In genomic region chr12:124941170-124941527, GRCh38 we compare ENCODE assay signal across 10 cellular contexts. TPM values are rescaled to one million over a fixed set of nuclear protein-coding genes. Genes with fewer than 3 reads are reported as not detected.
DNase-seq lines count a peak whose midpoint lies in the region; ATAC-seq and TF ChIP-seq lines count a peak whose summit lies in the region.
"Had no signal": no experiment of that assay in that cellular context is flagged by ENCODE, and none has a peak within 500 bp of the region (broad histone marks: within the 10 kb centered on the region; RNA-seq: fewer than 3 reads in every experiment).

No MANE protein-coding gene starts in this region.

- peaks cover 24% of the 10 kb centered on the region for H3K4me1 ChIP-seq in CD8-positive, alpha-beta memory T cell (ENCODE audit: insufficient read depth, low read length)
- H3K4me1 ChIP-seq in PC-9 (replicated peaks; ENCODE audit: insufficient read depth) (peaks cover 23% of the 10 kb centered on the region), gastrocnemius medialis (peaks cover 24 to 25% of the 10 kb centered on the region in 2 donors), foreskin keratinocyte (peaks cover 9% of the 10 kb centered on the region)

- no peaks in the 10 kb centered on the region for H3K79me2 ChIP-seq in PC-9 (ENCODE audit: low read depth)

- peaks cover 0 to 8% (median 4%) of the 10 kb centered on the region in 3 donors for H3K4me1 Mint-ChIP-seq in CD8-positive, alpha-beta memory T cell
- peaks cover 18% of the 10 kb centered on the region for H3K4me1 Mint-ChIP-seq in T-helper 2 cell treated with Interferon-gamma antibody and Interleukin-4, amounts not matched to agents 5 μg/mL and 100 μg/mL, for 36 hours (ENCODE audit: low read depth)
- peaks cover 12% of the 10 kb centered on the region for H3K4me1 Mint-ChIP-seq in activated naive CD8-positive, alpha-beta T cell treated with anti-CD3 and anti-CD28 coated beads, Interleukin-2, amount 50 U/mL, for 24 hours

- peaks cover 51% of the 10 kb centered on the region for H3F3A ChIP-seq in PC-9 (ENCODE audit: insufficient read depth, low read depth)

- no peak overlapping the region for H3K27ac Mint-ChIP-seq in CD8-positive, alpha-beta memory T cell
- H3K27ac Mint-ChIP-seq in T-helper 2 cell treated with Interferon-gamma antibody and Interleukin-4, amounts not matched to agents 5 μg/mL and 100 μg/mL, for 36 hours = no peak overlapping the region
- H3K27ac Mint-ChIP-seq in activated naive CD8-positive, alpha-beta T cell treated with anti-CD3 and anti-CD28 coated beads, Interleukin-2, amount 50 U/mL, for 24 hours = no peak overlapping the region
- H3K27ac Mint-ChIP-seq: stimulated activated effector memory CD8-positive, alpha-beta T cell treated with anti-CD3 and anti-CD28 coated beads, Interleukin-12 subunit alpha, Interleukin-12 subunit beta, amount 100 ng/mL, for 72 hours had no signal

- 0 out of 2 replicates have a peak, but pooled peaks cover 4% of the 10 kb centered on the region for H4K20me1 ChIP-seq in PC-9 (ENCODE audit: insufficient read depth)

- peaks cover 2 to 17% (median 5%) of the 10 kb centered on the region in 3 donors for H3K36me3 Mint-ChIP-seq in CD8-positive, alpha-beta memory T cell
- H3K36me3 Mint-ChIP-seq in T-helper 2 cell treated with Interferon-gamma antibody and Interleukin-4, amounts not matched to agents 5 μg/mL and 100 μg/mL, for 36 hours (ENCODE audit: low read depth) = peaks cover 20% of the 10 kb centered on the region
- peaks cover 5% of the 10 kb centered on the region for H3K36me3 Mint-ChIP-seq in activated naive CD8-positive, alpha-beta T cell treated with anti-CD3 and anti-CD28 coated beads, Interleukin-2, amount 50 U/mL, for 24 hours (ENCODE audit: low read depth)

- no peak for TF ChIP-seq CTCF in PC-9 (conservative IDR thresholded peaks at IDR 0.05)
- TF ChIP-seq CTCF in fibroblast of the aortic adventitia (IDR thresholded peaks at IDR 0.05; ENCODE audit: insufficient read depth, low read length) = no peak
- no peak for TF ChIP-seq CTCF in gastrocnemius medialis (IDR thresholded peaks at IDR 0.05 in 4 of 5, conservative IDR thresholded peaks at IDR 0.05 in 1 of 5)
- no peak for TF ChIP-seq CTCF in foreskin keratinocyte (conservative IDR thresholded peaks at IDR 0.05)
- TF ChIP-seq CTCF in GM13976 (IDR thresholded peaks at IDR 0.05; ENCODE audit: borderline replicate concordance, control extremely low read depth, extremely low read depth, insufficient read depth, missing control alignments) = no peak

- in situ Hi-C loops in gastrocnemius medialis (cut with MboI; ENCODE audit: low sequenced_read_pairs in 4 of 4) = loop anchor here in 1 of 4 donors (5.0 kb wide), 1 partner anchor 39 kb away; no protein-coding TSS in a partner anchor
- in situ Hi-C loops in GM13976 (cut with MboI; ENCODE audit: low sequenced_read_pairs, unreplicated experiment) = no loop called here

- POLR2A ChIA-PET in CD8-positive, alpha-beta memory T cell (lab: Charles Lee) = interaction anchor here (0.6 to 4.3 kb wide), 5 partner anchors 13 to 53 kb away, joined by 6 to 224 read pairs (median 23); partner anchors contain the start of gene UBC
- POLR2A ChIA-PET in PC-9 (lab: Charles Lee; ENCODE audit: unreplicated experiment) = interaction anchor here (0.9 to 2.0 kb wide), 3 partner anchors 24 to 519 kb away, joined by 3 to 15 read pairs (median 7); partner anchors contain the start of gene UBC

- H3K27ac ChIP-seq in CD8-positive, alpha-beta memory T cell (ENCODE audit: low read depth, low read length) = peak overlapping the region; percentile 80
- H3K27ac ChIP-seq in PC-9 (peak overlapping the region; percentile 86), gastrocnemius medialis (peak overlapping the region; percentile 92 to 95 (median 94)), foreskin keratinocyte (no peak overlapping the region)

- no peak overlapping the region for H2AFZ ChIP-seq in PC-9

- intact Hi-C loops in PC-9 (cut with micrococcal nuclease; ENCODE audit: unreplicated experiment) (no loop called here), gastrocnemius medialis (cut with DNase I; ENCODE audit: low total_unique reads) (loop anchor here (2.0 kb wide), 1 partner anchor 76 kb away; no protein-coding TSS in a partner anchor)

- H3K4me3 ChIP-seq in CD8-positive, alpha-beta memory T cell (ENCODE audit: low read length) = peak overlapping the region; percentile 72
- H3K4me3 ChIP-seq in PC-9 (peak overlapping the region; percentile 67; the same call in 1 of the 2 replicates), fibroblast of the aortic adventitia (ENCODE audit: low read depth, low read length) (peak overlapping the region; percentile 54), gastrocnemius medialis (peak overlapping the region in 3 of 4 donors; percentile 36 to 58 (median 48))

- H3K9me3 ChIP-seq in CD8-positive, alpha-beta memory T cell (ENCODE audit: low read length) = no peaks in the 10 kb centered on the region
- H3K9me3 ChIP-seq in PC-9 (ENCODE audit: insufficient read depth, low read depth) (no peaks in the 10 kb centered on the region), gastrocnemius medialis (no peaks in the 10 kb centered on the region)

- H3K9me3 Mint-ChIP-seq in CD8-positive, alpha-beta memory T cell = no peaks in the 10 kb centered on the region
- H3K9me3 Mint-ChIP-seq in T-helper 2 cell treated with Interferon-gamma antibody and Interleukin-4, amounts not matched to agents 5 μg/mL and 100 μg/mL, for 36 hours = no peaks in the 10 kb centered on the region
- no peaks in the 10 kb centered on the region for H3K9me3 Mint-ChIP-seq in activated naive CD8-positive, alpha-beta T cell treated with anti-CD3 and anti-CD28 coated beads, Interleukin-2, amount 50 U/mL, for 24 hours
- H3K9me3 Mint-ChIP-seq: stimulated activated effector memory CD8-positive, alpha-beta T cell treated with anti-CD3 and anti-CD28 coated beads, Interleukin-12 subunit alpha, Interleukin-12 subunit beta, amount 100 ng/mL, for 72 hours had no signal

- H3K4me3 Mint-ChIP-seq in CD8-positive, alpha-beta memory T cell = no peak overlapping the region
- H3K4me3 Mint-ChIP-seq in T-helper 2 cell treated with Interferon-gamma antibody and Interleukin-4, amounts not matched to agents 5 μg/mL and 100 μg/mL, for 36 hours = no peak overlapping the region
- H3K4me3 Mint-ChIP-seq in activated naive CD8-positive, alpha-beta T cell treated with anti-CD3 and anti-CD28 coated beads, Interleukin-2, amount 50 U/mL, for 24 hours = no peak overlapping the region
- H3K4me3 Mint-ChIP-seq: stimulated activated effector memory CD8-positive, alpha-beta T cell treated with anti-CD3 and anti-CD28 coated beads, Interleukin-12 subunit alpha, Interleukin-12 subunit beta, amount 100 ng/mL, for 72 hours had no signal

- no peaks in the 10 kb centered on the region for H3K36me3 ChIP-seq in CD8-positive, alpha-beta memory T cell (ENCODE audit: insufficient read depth, low read length)
- H3K36me3 ChIP-seq in PC-9 (ENCODE audit: low read depth) (no peaks in the 10 kb centered on the region), gastrocnemius medialis (no peaks in the 10 kb centered on the region)

- H3K27me3 ChIP-seq in CD8-positive, alpha-beta memory T cell (ENCODE audit: insufficient read depth, low read length, poor library complexity, severe bottlenecking) = no peaks in the 10 kb centered on the region
- H3K27me3 ChIP-seq in PC-9 (ENCODE audit: insufficient read depth, low read depth) (no peaks in the 10 kb centered on the region), gastrocnemius medialis (no peaks in the 10 kb centered on the region), foreskin keratinocyte (no peaks in the 10 kb centered on the region)

- no TSS peak for BruUV-seq in PC-9 (replicated peaks; lab: Mats Ljungman, UMichigan)

- peak overlapping the region; percentile 97 for H3K4me2 ChIP-seq in PC-9

- H3K9me2 ChIP-seq in PC-9 (ENCODE audit: insufficient read depth) = no peaks in the 10 kb centered on the region

- ATAC-seq in gastrocnemius medialis (no peak), foreskin keratinocyte (no peak)
- ATAC-seq in activated naive CD8-positive, alpha-beta T cell treated with anti-CD3 and anti-CD28 coated beads, Interleukin-2, amount 50 U/mL, for 24 hours = no peak

- no peak for TF ChIP-seq POLR2A in gastrocnemius medialis (IDR thresholded peaks at IDR 0.05)

- CTCF ChIA-PET in CD8-positive, alpha-beta memory T cell (lab: Charles Lee) = interaction anchor here (1.2 to 17.0 kb wide), 9 partner anchors 10 to 148 kb away, joined by 3 to 711 read pairs (median 6); partner anchors contain the start of gene UBC
- CTCF ChIA-PET in PC-9 (lab: Charles Lee) = interaction anchor here (0.6 to 5.1 kb wide), 5 partner anchors 25 to 1608 kb away, joined by 3 to 37 read pairs (median 4); no protein-coding TSS in a partner anchor

- DNase-seq in CD8-positive, alpha-beta memory T cell = no peak
- no peak for DNase-seq in PC-9
- no peak for DNase-seq in fibroblast of the aortic adventitia (ENCODE audit: low read depth)
- DNase-seq in gastrocnemius medialis = no peak
- no peak for DNase-seq in foreskin keratinocyte
- DNase-seq in GM13976 (ENCODE audit: low spot score) = no peak
- DNase-seq in T-helper 2 cell treated with Interferon-gamma antibody and Interleukin-4, amounts not matched to agents 5 μg/mL and 100 μg/mL, for 36 hours (ENCODE audit: low spot score) = no peak
- no peak for DNase-seq in activated naive CD8-positive, alpha-beta T cell treated with anti-CD3 and anti-CD28 coated beads, Interleukin-2, amount 50 U/mL, for 24 hours
- DNase-seq: NCI-H524 treated with DMSO at 0.1 percent for 48 hours had no signal

- no peaks in the 10 kb centered on the region for H3K27me3 Mint-ChIP-seq in CD8-positive, alpha-beta memory T cell
- H3K27me3 Mint-ChIP-seq in T-helper 2 cell treated with Interferon-gamma antibody and Interleukin-4, amounts not matched to agents 5 μg/mL and 100 μg/mL, for 36 hours (ENCODE audit: low read depth) = no peaks in the 10 kb centered on the region
- no peaks in the 10 kb centered on the region for H3K27me3 Mint-ChIP-seq in activated naive CD8-positive, alpha-beta T cell treated with anti-CD3 and anti-CD28 coated beads, Interleukin-2, amount 50 U/mL, for 24 hours

RNA-seq across cellular contexts. Expression of gene UBC, which starts 26.7 kb away (rescaled TPM):
- 100 to 1,000 TPM; 839 to 849 TPM for total RNA-seq in CD8-positive, alpha-beta memory T cell
- 1,913 TPM for polyA plus RNA-seq in CD8-positive, alpha-beta memory T cell
- total RNA-seq in PC-9 (2021) = 748 and 783 TPM in 2 replicates
- 501 and 1,400 TPM in 2 replicates for total RNA-seq in fibroblast of the aortic adventitia (ENCODE audit: low replicate concordance)
- over 10,000 TPM in 2 of 4 donors, 1,000 to 10,000 TPM in 2; 3,173 to 12,805 (median 9,048) TPM for total RNA-seq in gastrocnemius medialis
- total RNA-seq in foreskin keratinocyte = 1,251 and 1,486 TPM in 2 replicates
- polyA plus RNA-seq in foreskin keratinocyte = 1,048 and 1,182 TPM in 2 replicates

RNA-seq across cellular contexts. Expression of gene DHX37, which starts 47.8 kb away (rescaled TPM):
- 10 to 100 TPM; 47.2 to 48.8 TPM for total RNA-seq in CD8-positive, alpha-beta memory T cell
- 6.5 TPM for polyA plus RNA-seq in CD8-positive, alpha-beta memory T cell
- total RNA-seq in PC-9 (2021) (19.5 and 20.2 TPM in 2 replicates), fibroblast of the aortic adventitia (ENCODE audit: low replicate concordance) (13.1 TPM in 2 replicates), gastrocnemius medialis (10 to 100 TPM; 11.6 to 34.7 (median 28.7) TPM), foreskin keratinocyte (24.8 and 27.7 TPM in 2 replicates)
- polyA plus RNA-seq in foreskin keratinocyte = 13.9 and 15.7 TPM in 2 replicates

RNA-seq across cellular contexts. Expression of gene BRI3BP, which starts 52.3 kb away (rescaled TPM):
- total RNA-seq in CD8-positive, alpha-beta memory T cell = 10 to 100 TPM; 35.6 to 36.5 TPM
- polyA plus RNA-seq in CD8-positive, alpha-beta memory T cell = 4.0 TPM
- total RNA-seq in PC-9 (2021) (11.6 and 19.4 TPM in 2 replicates), fibroblast of the aortic adventitia (ENCODE audit: low replicate concordance) (1.6 and 6.1 TPM in 2 replicates), gastrocnemius medialis (1 to 10 TPM in 3 of 4 donors, under 1 TPM in 1; 0.75 to 2.0 (median 1.6) TPM), foreskin keratinocyte (22.3 and 25.1 TPM in 2 replicates)
- polyA plus RNA-seq in foreskin keratinocyte = 7.7 and 9.5 TPM in 2 replicates
